Comparison of ENCODE assay signal across 8 cellular contexts in genomic region chr16:89490386-89491237, GRCh38. TPM values are rescaled to one million over a fixed set of nuclear protein-coding genes. Genes with fewer than 3 reads are reported as not detected.
A peak's percentile ranks its signal among the peaks of the same experiment; 100 is the strongest.
DNase-seq lines count a peak whose midpoint lies in the region; ATAC-seq and TF ChIP-seq lines count a peak whose summit lies in the region.

ANKRD11 (minus strand) TSS chr16:89490561; CDS start chr16:89317019, 173,542 bp downstream.

- H3K27me3 ChIP-seq in PC-9 (ENCODE audit: insufficient read depth, low read depth) = no peaks in the 10 kb centered on the region
- H3K27me3 ChIP-seq in mucosa of rectum (ENCODE audit: control insufficient read depth in 2 of 2, insufficient read depth in 2 of 2, low read length in 2 of 2) = no peaks in the 10 kb centered on the region

- BruUV-seq in PC-9 (replicated peaks; lab: Mats Ljungman, UMichigan) = no TSS peak

- CTCF ChIA-PET in PC-9 (lab: Charles Lee) = no interaction called here

- H3K4me2 ChIP-seq in PC-9 = peak within 1 kb of the TSS; percentile 96

- POLR2A ChIA-PET in PC-9 (lab: Charles Lee; ENCODE audit: unreplicated experiment) = interaction anchor here (0.7 kb wide), 1 partner anchor 17 kb away, joined by 3 read pairs; no protein-coding TSS in a partner anchor

- peak; percentile 98 for DNase-seq in DMS153 (lab: John Stamatoyannopoulos, UW)
- DNase-seq in Jurkat, Clone E6-1 (ENCODE audit: low read depth, low spot score) = peak; percentile 99
- peak; percentile 98 to 100 for DNase-seq in PC-9
- peak; percentile 98 for DNase-seq in activated T-cell treated with anti-CD3 and anti-CD28 coated beads, Interleukin-2, amount 50 U/mL, for 1 hour
- DNase-seq in epithelial cell of proximal tubule (ENCODE audit: low read depth) = peak; percentile 95
- DNase-seq in stimulated activated CD8-positive, alpha-beta memory T cell treated with anti-CD3 and anti-CD28 coated beads, Interleukin-4, amount 100 ng/mL, for 48 hours = peak; percentile 98

- H3K36me3 ChIP-seq in PC-9 (ENCODE audit: low read depth) = peaks cover 7% of the 10 kb centered on the region; the same call in 1 of the 2 replicates
- H3K36me3 ChIP-seq in mucosa of rectum (ENCODE audit: control insufficient read depth in 2 of 2, insufficient read depth in 2 of 2, low read length in 2 of 2) = peaks cover 3 to 7% of the 10 kb centered on the region in 2 donors

- H3K9me2 ChIP-seq in PC-9 (ENCODE audit: insufficient read depth) = no peaks in the 10 kb centered on the region

- peaks cover 30% of the 10 kb centered on the region for H3K4me1 ChIP-seq in PC-9 (replicated peaks; ENCODE audit: insufficient read depth)
- peaks cover 24 to 28% of the 10 kb centered on the region in 2 donors for H3K4me1 ChIP-seq in mucosa of rectum (ENCODE audit: control insufficient read depth in 2 of 2, insufficient read depth in 2 of 2, low read length in 2 of 2)

- H3K79me2 ChIP-seq in PC-9 (ENCODE audit: low read depth) = peaks cover 63% of the 10 kb centered on the region

- H3K9me3 ChIP-seq in PC-9 (ENCODE audit: insufficient read depth, low read depth) (no peaks in the 10 kb centered on the region), mucosa of rectum (ENCODE audit: control insufficient read depth in 2 of 2, low read length in 2 of 2) (no peaks in the 10 kb centered on the region)

- ATAC-seq in GM21619 (IDR thresholded peaks at IDR 0.05; ENCODE audit: unreplicated experiment) = peak; percentile 82

- H3K4me3 ChIP-seq in Jurkat, Clone E6-1 (ENCODE audit: low read length) = peak within 1 kb of the TSS; percentile 92
- H3K4me3 ChIP-seq in PC-9 = peak within 1 kb of the TSS; percentile 91
- peak within 1 kb of the TSS; percentile 88 for H3K4me3 ChIP-seq in epithelial cell of proximal tubule (ENCODE audit: low read depth, low read length)
- H3K4me3 ChIP-seq in mucosa of rectum (ENCODE audit: low read length in 2 of 2) = peak within 1 kb of the TSS; percentile 87 to 92

- H2AFZ ChIP-seq in PC-9 = peak within 1 kb of the TSS; percentile 94

- intact Hi-C loops in PC-9 (cut with micrococcal nuclease; ENCODE audit: unreplicated experiment) = loop anchor here (1.0 to 5.0 kb wide), 3 partner anchors 12 to 72 kb away; partner anchors contain the start of gene RPL13

- H3K9ac ChIP-seq in mucosa of rectum (ENCODE audit: low read depth in 1 of 2, low read length in 2 of 2) = peak within 1 kb of the TSS; percentile 85 to 88

- peaks cover 12% of the 10 kb centered on the region; the same call in 1 of the 2 replicates for H3F3A ChIP-seq in PC-9 (ENCODE audit: insufficient read depth, low read depth)

- peaks cover 40% of the 10 kb centered on the region for H4K20me1 ChIP-seq in PC-9 (ENCODE audit: insufficient read depth)

- TF ChIP-seq CTCF in PC-9 (conservative IDR thresholded peaks at IDR 0.05) (no peak), epithelial cell of proximal tubule (conservative IDR thresholded peaks at IDR 0.05; ENCODE audit: low read depth, low read length) (no peak)

- H3K27ac ChIP-seq in PC-9 (peak within 1 kb of the TSS; percentile 53), mucosa of rectum (ENCODE audit: low read depth in 2 of 2, low read length in 2 of 2) (peak within 1 kb of the TSS; percentile 92 to 95)

RNA-seq across cellular contexts. Expression of gene ANKRD11, which starts in this region (rescaled TPM):
- 94.5 TPM for polyA plus RNA-seq in Jurkat, Clone E6-1 (2012; ENCODE audit: insufficient read depth, insufficient read length)
- 206 and 220 TPM in 2 replicates for total RNA-seq in PC-9 (2021)
- 44.3 and 50.8 TPM in 2 replicates for total RNA-seq in epithelial cell of proximal tubule

Comparison
In these comparisons a context has a peak if more than half of its experiments do, and no peak if none do; other contexts are left out.
1. Peak in every context shown above with its lines: DNase-seq, ATAC-seq, H3K4me3 ChIP-seq and H3K27ac ChIP-seq.